Comparison of ENCODE assay signal across 8 cellular contexts in the genomic region with DNA sequence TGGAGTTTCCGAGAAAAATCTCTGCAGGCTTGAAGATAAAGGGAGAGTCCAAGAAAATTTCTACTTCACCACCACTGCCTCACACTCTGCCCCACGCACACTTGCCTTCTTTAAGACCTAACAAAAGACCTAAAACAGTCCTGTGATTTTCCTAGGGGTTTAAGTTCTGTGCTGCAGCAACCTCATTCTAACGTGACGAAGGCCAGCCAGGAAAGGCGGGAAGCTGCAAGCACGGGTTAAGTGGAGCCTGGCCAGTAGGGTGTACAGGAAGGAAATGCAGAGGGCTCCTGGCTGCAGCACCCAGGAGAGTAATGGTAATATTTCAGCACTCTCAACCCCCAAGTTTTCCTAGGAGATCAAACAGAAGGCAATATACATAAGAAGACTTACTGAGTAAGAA. TPM values are rescaled to one million over a fixed set of nuclear protein-coding genes. Genes with fewer than 3 reads are reported as not detected.
DNase-seq lines count a peak whose midpoint lies in the region; ATAC-seq and TF ChIP-seq lines count a peak whose summit lies in the region.

No MANE protein-coding gene starts in this region.

- H3K9me3 ChIP-seq in SK-N-MC (ENCODE audit: low read depth, low read length) (no peaks in the 10 kb centered on the region), neuronal stem cell (replicated peaks in 1 of 2; ENCODE audit: control insufficient read depth in 2 of 2, insufficient read depth in 1 of 2, low read depth in 1 of 2, low read length in 2 of 2) (peaks cover 0 to 2% of the 10 kb centered on the region in 2 donors)

- H3K79me1 ChIP-seq in neuronal stem cell (ENCODE audit: low read depth, low read length) = no peaks in the 10 kb centered on the region

- H3K4ac ChIP-seq in neuronal stem cell (ENCODE audit: low read length) = no peak overlapping the region

- peak overlapping the region; percentile 19; the same call in 1 of the 2 replicates for H3K27ac ChIP-seq in SK-N-MC
- no peak overlapping the region for H3K27ac ChIP-seq in neuronal stem cell (replicated peaks; ENCODE audit: low read length)

- H4K91ac ChIP-seq in neuronal stem cell (ENCODE audit: low read depth, low read length, poor library complexity) = no peak overlapping the region

- H4K8ac ChIP-seq in neuronal stem cell (ENCODE audit: low read depth, low read length) = no peak overlapping the region

- H2AK5ac ChIP-seq in neuronal stem cell (ENCODE audit: low read depth, low read length) = no peak overlapping the region

- peak; percentile 69 for DNase-seq in DMS153 (lab: John Stamatoyannopoulos, UW)
- no peak for DNase-seq in SK-N-MC (ENCODE audit: low read depth, low spot score)
- peak; percentile 52 for DNase-seq in fibroblast of pulmonary artery (ENCODE audit: low read depth)
- DNase-seq in neuronal stem cell (ENCODE audit: low spot score) = no peak
- DNase-seq in NCI-H1694 treated with DMSO at 0.1 percent for 48 hours (lab: John Stamatoyannopoulos, UW) = no peak
- DNase-seq in stimulated activated naive CD4-positive, alpha-beta T cell (lab: John Stamatoyannopoulos, UW) = no peak
- no peak for DNase-seq in NCI-H146 treated with DMSO at 0.1 percent for 48 hours (lab: John Stamatoyannopoulos, UW; ENCODE audit: unreplicated experiment)

- H3K36me3 ChIP-seq in SK-N-MC (ENCODE audit: insufficient read depth, low read length) (no peaks in the 10 kb centered on the region), neuronal stem cell (replicated peaks in 1 of 2; ENCODE audit: control insufficient read depth in 2 of 2, insufficient read depth in 2 of 2, low read length in 2 of 2) (peaks cover 0 to 6% of the 10 kb centered on the region in 2 donors)

- H2BK5ac ChIP-seq in neuronal stem cell (ENCODE audit: low read length) = no peak overlapping the region

- no peak for ATAC-seq in activated CD4-positive, CD25-positive, alpha-beta regulatory T cell treated with anti-CD3 and anti-CD28 coated beads, Interleukin-2, amount 50 U/mL, for 24 hours

- no peak overlapping the region for H2BK120ac ChIP-seq in neuronal stem cell (ENCODE audit: low read depth, low read length)

- peak overlapping the region; percentile 77 for H3K4me2 ChIP-seq in neuronal stem cell (ENCODE audit: insufficient read depth, low read length, poor library complexity, severe bottlenecking)

- WGBS in neuronal stem cell (ENCODE audit: extremely low coverage in 2 of 2, insufficient read length in 2 of 2, insufficient replicate concordance in 1 of 2), 2 donors = no CpG with 5 or more reads among the region's 6 CpGs

- no peak overlapping the region for H2BK12ac ChIP-seq in neuronal stem cell (ENCODE audit: low read length)

- H3K23ac ChIP-seq in neuronal stem cell (ENCODE audit: low read depth, low read length, poor library complexity) = no peak overlapping the region

- peak overlapping the region; percentile 90 for H2AFZ ChIP-seq in neuronal stem cell (ENCODE audit: low read length)

- H3K27me3 ChIP-seq in neuronal stem cell (ENCODE audit: control insufficient read depth in 3 of 3, insufficient read depth in 3 of 3, low read depth in 1 of 3, low read length in 3 of 3) = no peaks in the 10 kb centered on the region

- no peak overlapping the region for H3K14ac ChIP-seq in neuronal stem cell (ENCODE audit: low read length)

- no peak for TF ChIP-seq CTCF in fibroblast of pulmonary artery (IDR thresholded peaks at IDR 0.05; ENCODE audit: low read length, missing control alignments)

- H3K18ac ChIP-seq in neuronal stem cell (ENCODE audit: low read length) = no peak overlapping the region

- H3K4me3 ChIP-seq in SK-N-MC (peak overlapping the region; percentile 94), fibroblast of pulmonary artery (replicated peaks; ENCODE audit: low read depth, low read length) (peak overlapping the region; percentile 73), neuronal stem cell (ENCODE audit: low read length in 2 of 2) (peak overlapping the region in 1 of 2 donors; percentile 66)

- H3K9ac ChIP-seq in SK-N-MC (ENCODE audit: insufficient read length) = peak overlapping the region; percentile 34
- no peak overlapping the region for H3K9ac ChIP-seq in neuronal stem cell (ENCODE audit: low read depth, low read length, poor library complexity)

- peaks cover 7 to 11% of the 10 kb centered on the region in 2 donors for H3K4me1 ChIP-seq in neuronal stem cell (ENCODE audit: control insufficient read depth in 2 of 2, insufficient read depth in 1 of 2, low read depth in 1 of 2, low read length in 2 of 2)

- H2BK15ac ChIP-seq in neuronal stem cell (ENCODE audit: low read length) = no peak overlapping the region

RNA-seq across cellular contexts. Expression of a gene that starts 1.5 kb away (rescaled TPM):
- 12.4 TPM for polyA plus RNA-seq in neuronal stem cell (2013, experiment 1 of 2)
- 11.8 TPM for polyA plus RNA-seq in neuronal stem cell (2013, experiment 2 of 2)

Comparison
In these comparisons a context has a peak if more than half of its experiments do, and no peak if none do; other contexts are left out.
1. DNase-seq: peak in DMS153 (single experiment) and fibroblast of pulmonary artery (single experiment); none in SK-N-MC (single experiment), neuronal stem cell (single experiment), NCI-H1694 treated with DMSO at 0.1 percent for 48 hours (single experiment), stimulated activated naive CD4-positive, alpha-beta T cell (0 of 6) and NCI-H146 treated with DMSO at 0.1 percent for 48 hours (single experiment).